Comparison of ENCODE assay signal across 23 cellular contexts in the genomic region with DNA sequence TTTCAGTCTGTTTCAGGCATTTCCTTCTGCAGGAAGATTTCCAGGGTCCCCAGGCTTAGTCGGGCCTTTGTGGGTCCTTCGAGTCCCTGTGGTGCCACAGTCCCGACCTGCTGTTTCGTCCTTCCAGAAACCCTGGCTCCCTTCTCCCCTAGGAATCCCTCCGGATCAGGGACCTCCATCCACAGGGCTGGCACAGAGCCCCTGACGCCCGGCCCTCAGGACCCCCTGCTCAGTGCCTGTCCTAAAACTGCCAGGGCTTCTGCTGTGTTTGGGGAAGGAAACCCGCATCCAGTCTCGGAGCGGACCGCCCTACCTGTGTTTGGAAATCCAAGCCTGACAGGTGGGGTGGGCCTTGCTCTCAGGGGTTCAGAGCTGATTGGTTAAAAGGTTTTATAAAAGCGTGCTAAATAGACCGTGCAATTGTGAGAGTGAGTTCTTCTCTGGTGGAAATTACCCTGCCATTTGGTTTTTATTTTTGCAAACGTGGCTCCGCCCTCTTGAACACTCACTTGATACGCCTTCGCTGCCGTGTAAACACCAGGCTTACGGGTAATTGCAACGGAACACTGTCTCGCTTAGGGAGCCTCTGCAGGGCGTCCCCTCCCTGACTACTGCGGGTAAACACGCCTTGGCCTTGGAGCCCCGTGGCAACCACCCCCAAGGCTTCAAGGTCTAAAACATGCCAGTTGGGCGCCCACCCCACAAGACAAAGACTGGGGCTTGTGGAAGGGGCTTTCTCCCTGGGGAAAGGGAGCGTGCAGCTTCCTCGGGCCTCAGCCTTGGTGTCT.
A peak's percentile ranks its signal among the peaks of the same experiment; 100 is the strongest.
DNase-seq lines count a peak whose midpoint lies in the region; ATAC-seq and TF ChIP-seq lines count a peak whose summit lies in the region.
"Had no signal": no experiment of that assay in that cellular context is flagged by ENCODE, and none has a peak within 500 bp of the region (broad histone marks: within the 10 kb centered on the region; RNA-seq: fewer than 3 reads in every experiment).

No MANE protein-coding gene starts in this region.

- H3K27me3 Mint-ChIP-seq in endodermal cell (ENCODE audit: insufficient read depth), result no peaks in the 10 kb centered on the region
- no peaks in the 10 kb centered on the region for H3K27me3 Mint-ChIP-seq in endothelial cell (ENCODE audit: unreplicated experiment)
- H3K27me3 Mint-ChIP-seq: activated B cell treated with CpG ODN at 0.5 μM for 24 hours had no signal

- H3K36me3 ChIP-seq in heart right ventricle (no peaks in the 10 kb centered on the region), endodermal cell (ENCODE audit: control insufficient read depth, insufficient read depth, low read length) (no peaks in the 10 kb centered on the region)
- H3K36me3 ChIP-seq: ascending aorta, gastroesophageal sphincter, transverse colon had no signal

- DNase-seq in cardiac septum (ENCODE audit: low spot score), result peak; percentile 49
- no peak for DNase-seq in heart right ventricle
- peak; percentile 94 for DNase-seq in NCI-H2107 treated with DMSO at 0.1 percent for 48 hours (lab: John Stamatoyannopoulos, UW; ENCODE audit: unreplicated experiment)
- peak; percentile 26 for DNase-seq in endodermal cell
- DNase-seq in stimulated activated CD4-positive, alpha-beta T cell treated with anti-CD3 and anti-CD28 coated beads, Interleukin-1b, Interleukin-23, amount 100 ng/mL, for 48 hours, result no peak
- DNase-seq in cerebellum (ENCODE audit: low spot score), result no peak
- DNase-seq in endothelial cell (ENCODE audit: low spot score), result no peak
- DNase-seq: activated B cell treated with CpG ODN at 0.5 μM for 24 hours; activated naive CD4-positive, alpha-beta T cell; left ventricle myocardium superior; NCI-H226; OCI-M1; SIG-M5; transverse colon had no signal

- no peak overlapping the region for H3K9ac ChIP-seq in endodermal cell (ENCODE audit: extremely low read depth, low read length, poor library complexity, severe bottlenecking)
- H3K9ac ChIP-seq: parathyroid adenoma had no signal

- H3K4me1 Mint-ChIP-seq in endodermal cell (no peaks in the 10 kb centered on the region), endothelial cell (ENCODE audit: unreplicated experiment) (no peaks in the 10 kb centered on the region)
- H3K4me1 Mint-ChIP-seq: stimulated activated memory B cell treated with anti-CD40 and anti-IgM and Interleukin-4, amounts not matched to agents 10 μg/mL and 1 μg/mL and 100 μg/mL, for 72 hours had no signal

- no peaks in the 10 kb centered on the region for H3K4me1 ChIP-seq in heart right ventricle
- no peaks in the 10 kb centered on the region for H3K4me1 ChIP-seq in endodermal cell (ENCODE audit: control insufficient read depth, insufficient read depth, low read length)
- H3K4me1 ChIP-seq: A549, ascending aorta, gastroesophageal sphincter, parathyroid adenoma, transverse colon had no signal

- 87 to 90% methylated on average over 28 of the region's 28 CpGs for WGBS in heart right ventricle, 2 donors
- 90 to 92% methylated on average over 24 to 28 of the region's 28 CpGs for WGBS in endodermal cell (ENCODE audit: insufficient coverage in 1 of 2, insufficient read length in 1 of 2), 2 experiments

- intact Hi-C loops in cardiac septum (cut with DNase I), result no loop called here
- intact Hi-C loops in heart right ventricle (cut with DNase I), result no loop called here

- TF ChIP-seq CTCF in heart right ventricle (IDR thresholded peaks at IDR 0.05) (no peak), endodermal cell (conservative IDR thresholded peaks at IDR 0.05) (no peak), endothelial cell (IDR thresholded peaks at IDR 0.05; ENCODE audit: unreplicated experiment) (no peak)

- H3K4me3 Mint-ChIP-seq in endodermal cell (no peak overlapping the region), endothelial cell (ENCODE audit: unreplicated experiment) (no peak overlapping the region)
- H3K4me3 Mint-ChIP-seq: activated B cell treated with CpG ODN at 0.5 μM for 24 hours; stimulated activated memory B cell treated with anti-CD40 and anti-IgM and Interleukin-4, amounts not matched to agents 10 μg/mL and 1 μg/mL and 100 μg/mL, for 72 hours; T-helper 1 cell treated with Interleukin-12 subunit alpha and Interleukin-12 subunit beta and Interleukin-4 antibody, amounts not matched to agents 30 μg/mL and 1 μg/mL, for 36 hours had no signal

- H3K27ac Mint-ChIP-seq in endodermal cell, result no peak overlapping the region
- no peak overlapping the region for H3K27ac Mint-ChIP-seq in endothelial cell (ENCODE audit: unreplicated experiment)
- H3K27ac Mint-ChIP-seq: activated B cell treated with CpG ODN at 0.5 μM for 24 hours; stimulated activated memory B cell treated with anti-CD40 and anti-IgM and Interleukin-4, amounts not matched to agents 10 μg/mL and 1 μg/mL and 100 μg/mL, for 72 hours; T-helper 1 cell treated with Interleukin-12 subunit alpha and Interleukin-12 subunit beta and Interleukin-4 antibody, amounts not matched to agents 30 μg/mL and 1 μg/mL, for 36 hours had no signal

- ATAC-seq in heart right ventricle (no peak), GM21825 (IDR thresholded peaks at IDR 0.05; ENCODE audit: unreplicated experiment) (no peak)
- ATAC-seq: left ventricle myocardium superior; stimulated activated memory B cell treated with anti-CD40 and anti-IgM and Interleukin-4, amounts not matched to agents 10 μg/mL and 1 μg/mL and 100 μg/mL, for 72 hours had no signal

- H3K27ac ChIP-seq in heart right ventricle (no peak overlapping the region), endodermal cell (ENCODE audit: low read depth, low read length) (no peak overlapping the region)
- H3K27ac ChIP-seq: A549, ascending aorta, C4-2B, gastroesophageal sphincter, parathyroid adenoma, transverse colon had no signal

- H3K36me3 Mint-ChIP-seq in endodermal cell (ENCODE audit: low read depth) (no peaks in the 10 kb centered on the region), endothelial cell (ENCODE audit: low read depth, unreplicated experiment) (peaks cover 3% of the 10 kb centered on the region)
- H3K36me3 Mint-ChIP-seq: stimulated activated memory B cell treated with anti-CD40 and anti-IgM and Interleukin-4, amounts not matched to agents 10 μg/mL and 1 μg/mL and 100 μg/mL, for 72 hours had no signal

- H3K9me3 Mint-ChIP-seq in endodermal cell (peaks cover 27% of the 10 kb centered on the region), endothelial cell (ENCODE audit: unreplicated experiment) (peaks cover 4% of the 10 kb centered on the region)
- H3K9me3 Mint-ChIP-seq: stimulated activated memory B cell treated with anti-CD40 and anti-IgM and Interleukin-4, amounts not matched to agents 10 μg/mL and 1 μg/mL and 100 μg/mL, for 72 hours; T-helper 1 cell treated with Interleukin-12 subunit alpha and Interleukin-12 subunit beta and Interleukin-4 antibody, amounts not matched to agents 30 μg/mL and 1 μg/mL, for 36 hours had no signal

- H3K4me3 ChIP-seq in heart right ventricle (no peak overlapping the region), endodermal cell (ENCODE audit: low read length) (no peak overlapping the region)
- H3K4me3 ChIP-seq: A549, ascending aorta, gastroesophageal sphincter, smooth muscle cell, transverse colon had no signal

- H3K27me3 ChIP-seq in heart right ventricle, result peaks cover 0 to 4% (median 0%) of the 10 kb centered on the region in 7 donors
- no peaks in the 10 kb centered on the region for H3K27me3 ChIP-seq in endodermal cell (ENCODE audit: control insufficient read depth, insufficient read depth, low read length, poor library complexity, severe bottlenecking)
- H3K27me3 ChIP-seq: ascending aorta, gastroesophageal sphincter, transverse colon had no signal

- H3K9me3 ChIP-seq in heart right ventricle (peaks cover 0 to 24% (median 0%) of the 10 kb centered on the region in 11 donors), endodermal cell (ENCODE audit: control insufficient read depth, low read length) (peaks cover 11% of the 10 kb centered on the region)
- H3K9me3 ChIP-seq: transverse colon had no signal

Comparison
In these comparisons a context has a peak if more than half of its experiments do, and no peak if none do; other contexts are left out.
1. DNase-seq: peak in cardiac septum (single experiment), NCI-H2107 treated with DMSO at 0.1 percent for 48 hours (single experiment) and endodermal cell (single experiment); none in heart right ventricle (0 of 2), stimulated activated CD4-positive, alpha-beta T cell treated with anti-CD3 and anti-CD28 coated beads, Interleukin-1b, Interleukin-23, amount 100 ng/mL, for 48 hours (single experiment), cerebellum (single experiment) and endothelial cell (single experiment).